In genomic region chr12:13094349-13094748, GRCh38 we compare ENCODE assay signal across 10 cellular contexts. TPM values are rescaled to one million over a fixed set of nuclear protein-coding genes. Genes with fewer than 3 reads are reported as not detected.
DNase-seq lines count a peak whose midpoint lies in the region; ATAC-seq, FAIRE-seq and TF ChIP-seq lines count a peak whose summit lies in the region.
"Had no signal": no experiment of that assay in that cellular context is flagged by ENCODE, and none has a peak within 500 bp of the region (broad histone marks: within the 10 kb centered on the region; RNA-seq: fewer than 3 reads in every experiment).

No MANE protein-coding gene starts in this region.

- no peak for TF ChIP-seq CTCF in GM12864 (IDR thresholded peaks at IDR 0.05; ENCODE audit: low read depth, low read length, missing control alignments)
- TF ChIP-seq CTCF in foreskin keratinocyte (conservative IDR thresholded peaks at IDR 0.05): no peak

- H3K27me3 Mint-ChIP-seq in T-helper 17 cell (peaks cover 25% of the 10 kb centered on the region), immature natural killer cell (ENCODE audit: low read depth in 3 of 3) (peaks cover 5 to 12% (median 10%) of the 10 kb centered on the region in 3 donors)

- peak; percentile 41 for DNase-seq in GM12864 (ENCODE audit: low read depth)
- peak; percentile 12 for DNase-seq in RCC 7860 (ENCODE audit: low spot score)
- DNase-seq in foreskin keratinocyte: peak in 1 of 2 donors; percentile 66
- no peak for DNase-seq in DMS79 treated with DMSO at 0.1 percent for 48 hours (lab: John Stamatoyannopoulos, UW)
- DNase-seq in T-helper 17 cell: no peak
- DNase-seq in activated CD8-positive, alpha-beta memory T cell treated with anti-CD3 and anti-CD28 coated beads, Interleukin-2, amount 50 U/mL, for 48 hours: no peak
- DNase-seq in immature natural killer cell: no peak
- DNase-seq: activated CD4-positive, alpha-beta T cell treated with anti-CD3 and anti-CD28 coated beads for 48 hours had no signal

- no peak overlapping the region for H3K4me3 ChIP-seq in GM12864 (ENCODE audit: low read depth, low read length)

- H3K27me3 ChIP-seq in foreskin keratinocyte: no peaks in the 10 kb centered on the region

- H3K4me1 Mint-ChIP-seq in T-helper 17 cell: peaks cover 14% of the 10 kb centered on the region
- H3K4me1 Mint-ChIP-seq in immature natural killer cell: peaks cover 16 to 19% of the 10 kb centered on the region in 2 donors

- peaks cover 39% of the 10 kb centered on the region for H3K4me1 ChIP-seq in foreskin keratinocyte

- no peak for FAIRE-seq in RCC 7860 (lab: Jason Lieb, UNC)

- no peaks in the 10 kb centered on the region for H3K9me3 ChIP-seq in T-helper 17 cell (ENCODE audit: control insufficient read depth, low read length, poor library complexity, severe bottlenecking)

- H3K9me3 Mint-ChIP-seq in immature natural killer cell: no peaks in the 10 kb centered on the region

- peak; percentile 67 for ATAC-seq in HG02870 (IDR thresholded peaks at IDR 0.05; ENCODE audit: unreplicated experiment)
- no peak for ATAC-seq in foreskin keratinocyte
- no peak for ATAC-seq in T-helper 17 cell

- H3K4me3 Mint-ChIP-seq in T-helper 17 cell: no peak overlapping the region
- H3K4me3 Mint-ChIP-seq in immature natural killer cell: no peak overlapping the region

- no peaks in the 10 kb centered on the region for H3K36me3 Mint-ChIP-seq in T-helper 17 cell (ENCODE audit: low read depth)
- peaks cover 0 to 3% (median 0%) of the 10 kb centered on the region in 3 donors for H3K36me3 Mint-ChIP-seq in immature natural killer cell

- peak overlapping the region; percentile 53 for H3K27ac ChIP-seq in foreskin keratinocyte

- H3K27ac Mint-ChIP-seq in T-helper 17 cell (no peak overlapping the region), immature natural killer cell (peak overlapping the region in 1 of 6 donors; percentile 18)

RNA-seq across cellular contexts. Expression of gene GSG1, which starts 9.1 kb away (rescaled TPM):
- total RNA-seq in foreskin keratinocyte (not detected in 2 replicates), T-helper 17 cell (not detected)
- polyA plus RNA-seq in foreskin keratinocyte (0.06 TPM in 1 of 2 replicates, not detected in the other), immature natural killer cell (under 1 TPM in 1 of 3 donors, not detected in 2; 0.09 TPM)
- total RNA-seq: dermis microvascular lymphatic vessel endothelial cell had no signal

RNA-seq across cellular contexts. Expression of gene FAM234B, which starts 50.2 kb away (rescaled TPM):
- total RNA-seq in foreskin keratinocyte (5.0 and 6.0 TPM in 2 replicates), T-helper 17 cell (1 to 10 TPM; 1.9 to 2.5 TPM)
- polyA plus RNA-seq in foreskin keratinocyte (1.8 and 2.6 TPM in 2 replicates), immature natural killer cell (1 to 10 TPM in 2 of 3 donors, under 1 TPM in 1; 0.14 to 1.5 (median 1.3) TPM)

Comparison
In these comparisons a context has a peak if more than half of its experiments do, and no peak if none do; other contexts are left out.
1. DNase-seq: peak in GM12864 (single experiment) and RCC 7860 (single experiment); none in DMS79 treated with DMSO at 0.1 percent for 48 hours (single experiment), T-helper 17 cell (0 of 3), activated CD8-positive, alpha-beta memory T cell treated with anti-CD3 and anti-CD28 coated beads, Interleukin-2, amount 50 U/mL, for 48 hours (single experiment) and immature natural killer cell (0 of 3).